ENCODE assay signal across 1 cellular context in the genomic region with DNA sequence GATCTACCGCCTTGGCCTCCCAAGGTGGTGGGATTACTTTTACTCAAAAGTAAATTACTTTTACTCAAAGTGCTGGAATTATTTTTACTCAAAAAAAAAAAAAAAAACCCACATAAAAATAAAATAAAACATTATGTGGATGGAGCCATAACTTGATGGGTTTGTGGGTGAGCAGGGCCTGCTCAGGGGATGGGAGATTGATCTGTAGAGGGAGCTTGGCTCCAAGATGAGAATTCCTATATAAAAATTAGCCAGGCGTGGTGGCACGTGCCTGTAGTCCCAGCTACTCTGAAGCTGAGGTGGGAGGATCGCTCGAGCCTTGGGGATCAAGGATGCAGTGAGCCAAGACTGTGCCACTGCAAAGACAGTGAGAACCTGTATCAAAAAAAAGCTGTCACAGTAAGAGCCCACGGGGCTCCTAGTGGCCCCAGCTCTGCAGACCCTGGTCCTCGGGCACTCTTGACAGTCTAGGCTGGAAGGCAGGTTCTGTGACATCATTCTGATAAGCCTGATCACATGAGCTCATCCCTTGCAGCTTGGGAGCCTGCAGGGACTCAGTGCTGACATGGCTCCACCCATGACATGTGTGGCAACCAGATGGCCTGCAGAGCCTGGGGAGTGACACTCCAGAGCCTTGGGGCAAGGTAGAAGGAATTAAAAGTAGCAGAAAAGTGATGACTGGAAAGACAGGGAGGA.
TF ChIP-seq lines count a peak whose summit lies in the region.

No MANE protein-coding gene starts in this region.

TF ChIP-seq in SK-N-SH, 30 proteins besides CTCF, POLR2A, EP300 and RAD21 (continued from another document):
- TF ChIP-seq, protein P1, sequence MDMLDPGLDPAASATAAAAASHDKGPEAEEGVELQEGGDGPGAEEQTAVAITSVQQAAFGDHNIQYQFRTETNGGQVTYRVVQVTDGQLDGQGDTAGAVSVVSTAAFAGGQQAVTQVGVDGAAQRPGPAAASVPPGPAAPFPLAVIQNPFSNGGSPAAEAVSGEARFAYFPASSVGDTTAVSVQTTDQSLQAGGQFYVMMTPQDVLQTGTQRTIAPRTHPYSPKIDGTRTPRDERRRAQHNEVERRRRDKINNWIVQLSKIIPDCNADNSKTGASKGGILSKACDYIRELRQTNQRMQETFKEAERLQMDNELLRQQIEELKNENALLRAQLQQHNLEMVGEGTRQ (IDR thresholded peaks at IDR 0.05; ENCODE audit: borderline replicate concordance, low read depth, low read length): no peak
- TF ChIP-seq ELF1 (IDR thresholded peaks at IDR 0.05) (no peak), MXI1 (IDR thresholded peaks at IDR 0.05; ENCODE audit: low read depth, low read length) (peak; percentile 74; the same call in 1 of the 2 replicates), MEF2A (IDR thresholded peaks at IDR 0.05; ENCODE audit: borderline replicate concordance, low read depth) (no peak)
- TF ChIP-seq, protein P2, sequence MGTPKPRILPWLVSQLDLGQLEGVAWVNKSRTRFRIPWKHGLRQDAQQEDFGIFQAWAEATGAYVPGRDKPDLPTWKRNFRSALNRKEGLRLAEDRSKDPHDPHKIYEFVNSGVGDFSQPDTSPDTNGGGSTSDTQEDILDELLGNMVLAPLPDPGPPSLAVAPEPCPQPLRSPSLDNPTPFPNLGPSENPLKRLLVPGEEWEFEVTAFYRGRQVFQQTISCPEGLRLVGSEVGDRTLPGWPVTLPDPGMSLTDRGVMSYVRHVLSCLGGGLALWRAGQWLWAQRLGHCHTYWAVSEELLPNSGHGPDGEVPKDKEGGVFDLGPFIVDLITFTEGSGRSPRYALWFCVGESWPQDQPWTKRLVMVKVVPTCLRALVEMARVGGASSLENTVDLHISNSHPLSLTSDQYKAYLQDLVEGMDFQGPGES (IDR thresholded peaks at IDR 0.05; ENCODE audit: low read depth, low read length): no peak
- TF ChIP-seq, protein P3, sequence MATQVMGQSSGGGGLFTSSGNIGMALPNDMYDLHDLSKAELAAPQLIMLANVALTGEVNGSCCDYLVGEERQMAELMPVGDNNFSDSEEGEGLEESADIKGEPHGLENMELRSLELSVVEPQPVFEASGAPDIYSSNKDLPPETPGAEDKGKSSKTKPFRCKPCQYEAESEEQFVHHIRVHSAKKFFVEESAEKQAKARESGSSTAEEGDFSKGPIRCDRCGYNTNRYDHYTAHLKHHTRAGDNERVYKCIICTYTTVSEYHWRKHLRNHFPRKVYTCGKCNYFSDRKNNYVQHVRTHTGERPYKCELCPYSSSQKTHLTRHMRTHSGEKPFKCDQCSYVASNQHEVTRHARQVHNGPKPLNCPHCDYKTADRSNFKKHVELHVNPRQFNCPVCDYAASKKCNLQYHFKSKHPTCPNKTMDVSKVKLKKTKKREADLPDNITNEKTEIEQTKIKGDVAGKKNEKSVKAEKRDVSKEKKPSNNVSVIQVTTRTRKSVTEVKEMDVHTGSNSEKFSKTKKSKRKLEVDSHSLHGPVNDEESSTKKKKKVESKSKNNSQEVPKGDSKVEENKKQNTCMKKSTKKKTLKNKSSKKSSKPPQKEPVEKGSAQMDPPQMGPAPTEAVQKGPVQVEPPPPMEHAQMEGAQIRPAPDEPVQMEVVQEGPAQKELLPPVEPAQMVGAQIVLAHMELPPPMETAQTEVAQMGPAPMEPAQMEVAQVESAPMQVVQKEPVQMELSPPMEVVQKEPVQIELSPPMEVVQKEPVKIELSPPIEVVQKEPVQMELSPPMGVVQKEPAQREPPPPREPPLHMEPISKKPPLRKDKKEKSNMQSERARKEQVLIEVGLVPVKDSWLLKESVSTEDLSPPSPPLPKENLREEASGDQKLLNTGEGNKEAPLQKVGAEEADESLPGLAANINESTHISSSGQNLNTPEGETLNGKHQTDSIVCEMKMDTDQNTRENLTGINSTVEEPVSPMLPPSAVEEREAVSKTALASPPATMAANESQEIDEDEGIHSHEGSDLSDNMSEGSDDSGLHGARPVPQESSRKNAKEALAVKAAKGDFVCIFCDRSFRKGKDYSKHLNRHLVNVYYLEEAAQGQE (IDR thresholded peaks at IDR 0.05; ENCODE audit: low read depth, low read length): no peak
- TF ChIP-seq, protein P4, sequence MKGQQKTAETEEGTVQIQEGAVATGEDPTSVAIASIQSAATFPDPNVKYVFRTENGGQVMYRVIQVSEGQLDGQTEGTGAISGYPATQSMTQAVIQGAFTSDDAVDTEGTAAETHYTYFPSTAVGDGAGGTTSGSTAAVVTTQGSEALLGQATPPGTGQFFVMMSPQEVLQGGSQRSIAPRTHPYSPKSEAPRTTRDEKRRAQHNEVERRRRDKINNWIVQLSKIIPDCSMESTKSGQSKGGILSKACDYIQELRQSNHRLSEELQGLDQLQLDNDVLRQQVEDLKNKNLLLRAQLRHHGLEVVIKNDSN (IDR thresholded peaks at IDR 0.05; ENCODE audit: borderline replicate concordance, low read depth): no peak; the same call in 1 of the 2 replicates
